Comparison of ENCODE assay signal across 1 cellular context in genomic region chr20:3846378-3846739, GRCh38.
TF ChIP-seq lines count a peak whose summit lies in the region.

No MANE protein-coding gene starts in this region.

TF ChIP-seq in HepG2, 621 proteins besides CTCF, POLR2A, EP300 and RAD21 (continued from another document and continues in another):
- TF ChIP-seq ZNF362 (CRISPR knock-in tag; IDR thresholded peaks at IDR 0.05; ENCODE audit: borderline replicate concordance) = 0 out of 2 replicates have a peak, but pooled peaks have one; percentile 14
- TF ChIP-seq MXD1 (CRISPR knock-in tag; IDR thresholded peaks at IDR 0.05) = peak; percentile 22; the same call in 1 of the 2 replicates
- no peak for TF ChIP-seq ZBTB1 (CRISPR knock-in tag; IDR thresholded peaks at IDR 0.05; ENCODE audit: borderline replicate concordance)
- no peak for TF ChIP-seq DPF2 (CRISPR knock-in tag; IDR thresholded peaks at IDR 0.05; ENCODE audit: borderline replicate concordance, low read depth)
- TF ChIP-seq ATF3 (CRISPR knock-in tag; IDR thresholded peaks at IDR 0.05) = no peak
- no peak for TF ChIP-seq ZFP36 (IDR thresholded peaks at IDR 0.05; ENCODE audit: borderline replicate concordance, low read depth, low read length, partially characterized antibody)
- TF ChIP-seq SYNCRIP (IDR thresholded peaks at IDR 0.05; ENCODE audit: insufficient read depth, low read depth, low read length) = no peak
- TF ChIP-seq ZFP91 (CRISPR knock-in tag; IDR thresholded peaks at IDR 0.05; ENCODE audit: borderline replicate concordance) = peak; percentile 3; the same call in 1 of the 2 replicates
- no peak for TF ChIP-seq ZNF644 (CRISPR knock-in tag; IDR thresholded peaks at IDR 0.05; ENCODE audit: low read depth)
- no peak for TF ChIP-seq ZNF547 (CRISPR knock-in tag; IDR thresholded peaks at IDR 0.05)
- TF ChIP-seq GABPA (IDR thresholded peaks at IDR 0.05; ENCODE audit: low read depth, low read length) = no peak
- no peak for TF ChIP-seq GABPA (CRISPR knock-in tag; IDR thresholded peaks at IDR 0.05; ENCODE audit: low read depth)
- TF ChIP-seq SMC3 (IDR thresholded peaks at IDR 0.05; ENCODE audit: low read length) = no peak
- TF ChIP-seq ZBTB26 (CRISPR knock-in tag; IDR thresholded peaks at IDR 0.05; ENCODE audit: borderline replicate concordance) = no peak; the same call in 1 of the 2 replicates
- no peak; the same call in 1 of the 2 replicates for TF ChIP-seq NR2C2 (CRISPR knock-in tag; IDR thresholded peaks at IDR 0.05; ENCODE audit: borderline replicate concordance)
- no peak for TF ChIP-seq SRSF9 (IDR thresholded peaks at IDR 0.05; ENCODE audit: borderline replicate concordance, insufficient read depth, low read depth, low read length, poor library complexity, severe bottlenecking)
- no peak for TF ChIP-seq ZXDC (CRISPR knock-in tag; IDR thresholded peaks at IDR 0.05)
- TF ChIP-seq ZNF335 (CRISPR knock-in tag; IDR thresholded peaks at IDR 0.05) = no peak
- no peak for TF ChIP-seq ATAD3A (CRISPR knock-in tag; IDR thresholded peaks at IDR 0.05)
- no peak for TF ChIP-seq CENPT (CRISPR knock-in tag; IDR thresholded peaks at IDR 0.05; ENCODE audit: low read depth)
- no peak for TF ChIP-seq SETDB1 (CRISPR knock-in tag; IDR thresholded peaks at IDR 0.05; ENCODE audit: borderline replicate concordance)
- no peak for TF ChIP-seq LRRFIP1 (CRISPR knock-in tag; conservative IDR thresholded peaks at IDR 0.05)
- TF ChIP-seq RARG (CRISPR knock-in tag; IDR thresholded peaks at IDR 0.05; ENCODE audit: low read depth) = no peak
- no peak for TF ChIP-seq U2AF2 (IDR thresholded peaks at IDR 0.05; ENCODE audit: low read depth, low read length)
- TF ChIP-seq ZNF703 (CRISPR knock-in tag; IDR thresholded peaks at IDR 0.05; ENCODE audit: borderline replicate concordance) = no peak
- TF ChIP-seq GLI4 (CRISPR knock-in tag; IDR thresholded peaks at IDR 0.05; ENCODE audit: borderline replicate concordance) = no peak; the same call in 1 of the 2 replicates
- no peak for TF ChIP-seq TRIM22 (IDR thresholded peaks at IDR 0.05)
- TF ChIP-seq ZNF503 (CRISPR knock-in tag; IDR thresholded peaks at IDR 0.05) = no peak
- TF ChIP-seq PREB (CRISPR knock-in tag; IDR thresholded peaks at IDR 0.05) = no peak
- TF ChIP-seq ZFP37 (CRISPR knock-in tag; IDR thresholded peaks at IDR 0.05; ENCODE audit: borderline replicate concordance) = peak; percentile 94
- TF ChIP-seq ZNF687 (CRISPR knock-in tag; IDR thresholded peaks at IDR 0.05) = no peak; the same call in 1 of the 2 replicates
- no peak; the same call in 1 of the 2 replicates for TF ChIP-seq ZBTB38 (CRISPR knock-in tag; IDR thresholded peaks at IDR 0.05)
- TF ChIP-seq KLF13 (CRISPR knock-in tag; IDR thresholded peaks at IDR 0.05) = peak; percentile 54; the same call in 1 of the 2 replicates
- no peak; the same call in 1 of the 2 replicates for TF ChIP-seq GFI1 (CRISPR knock-in tag; IDR thresholded peaks at IDR 0.05; ENCODE audit: borderline replicate concordance)
- no peak for TF ChIP-seq ZSCAN25 (CRISPR knock-in tag; IDR thresholded peaks at IDR 0.05)
- peak; percentile 72; the same call in 1 of the 2 replicates for TF ChIP-seq CREB3 (CRISPR knock-in tag; IDR thresholded peaks at IDR 0.05)
